Comparison of ENCODE assay signal across 17 cellular contexts in the genomic region with DNA sequence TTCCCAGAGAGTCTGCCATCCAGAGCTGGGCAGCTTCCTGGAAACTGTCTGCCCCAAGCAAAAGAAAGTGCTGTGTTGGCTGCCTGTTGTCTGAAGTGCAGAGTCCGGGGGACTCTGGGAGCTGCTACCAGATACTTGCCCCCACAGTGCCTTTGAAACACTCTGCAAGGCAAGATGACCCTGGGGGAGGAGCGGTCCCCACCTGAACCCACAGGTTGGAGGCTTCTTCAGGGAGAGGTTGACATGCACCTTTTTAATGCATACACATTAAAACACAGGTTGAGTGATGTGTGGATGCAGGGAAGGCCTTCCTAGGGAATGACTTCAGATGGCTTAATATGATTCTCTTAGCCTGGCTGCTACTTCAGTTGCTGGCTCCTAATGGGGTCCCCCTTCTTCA.
"Had no signal": no experiment of that assay in that cellular context is flagged by ENCODE, and none has a peak within 500 bp of the region (broad histone marks: within the 10 kb centered on the region; RNA-seq: fewer than 3 reads in every experiment).

No MANE protein-coding gene starts in this region.

- ATAC-seq: gastrocnemius medialis, heart right ventricle, left cardiac atrium, left lung, left ventricle myocardium superior, lower lobe of right lung, mucosa of descending colon had no signal

- H3K4me3 ChIP-seq: colonic mucosa, esophagus squamous epithelium, gastrocnemius medialis, heart right ventricle, left lung, lower lobe of right lung, mucosa of descending colon had no signal

- H3K27me3 ChIP-seq: colonic mucosa, esophagus squamous epithelium, gastrocnemius medialis, left lung had no signal

- DNase-seq: colonic mucosa; cortex of kidney; effector CD4-positive, alpha-beta T cell; effector memory CD4-positive, alpha-beta T cell; esophagus squamous epithelium; foreskin fibroblast; foreskin melanocyte; gastrocnemius medialis; glutamatergic neuron; heart right ventricle; hippocampal formation; left cardiac atrium; left lung; left ventricle myocardium superior; lower lobe of right lung; mesenchymal stem cell; mucosa of descending colon had no signal

- H3K27ac ChIP-seq: colonic mucosa, esophagus squamous epithelium, gastrocnemius medialis, heart right ventricle, left lung, lower lobe of right lung had no signal

- H3K9me3 ChIP-seq: colonic mucosa, gastrocnemius medialis, heart right ventricle, left lung, lower lobe of right lung, mucosa of descending colon had no signal

- H3K4me1 ChIP-seq: colonic mucosa, esophagus squamous epithelium, gastrocnemius medialis, heart right ventricle, left lung, lower lobe of right lung had no signal

- H3K36me3 ChIP-seq: colonic mucosa, esophagus squamous epithelium, gastrocnemius medialis, heart right ventricle, left lung, lower lobe of right lung had no signal
